Comparison of ENCODE assay signal across 10 cellular contexts in genomic region chr3:8500208-8500961, GRCh38. TPM values are rescaled to one million over a fixed set of nuclear protein-coding genes. Genes with fewer than 3 reads are reported as not detected.
DNase-seq lines count a peak whose midpoint lies in the region; ATAC-seq, FAIRE-seq and TF ChIP-seq lines count a peak whose summit lies in the region.
"Had no signal": no experiment of that assay in that cellular context is flagged by ENCODE, and none has a peak within 500 bp of the region (broad histone marks: within the 10 kb centered on the region; RNA-seq: fewer than 3 reads in every experiment).

No MANE protein-coding gene starts in this region.

- POLR2A ChIA-PET in activated CD8-positive, alpha-beta T cell treated with anti-CD3 and anti-CD28 coated beads for 36 hours (lab: Charles Lee), result no interaction called here

- H3K4me3 Mint-ChIP-seq in activated CD8-positive, alpha-beta T cell treated with anti-CD3 and anti-CD28 coated beads for 36 hours, result no peak overlapping the region

- H3K27ac Mint-ChIP-seq in activated CD8-positive, alpha-beta T cell treated with anti-CD3 and anti-CD28 coated beads for 36 hours, result no peak overlapping the region
- H3K27ac Mint-ChIP-seq: stimulated activated naive CD8-positive, alpha-beta T cell treated with anti-CD3 and anti-CD28 coated beads, Interleukin-15, Interleukin-2, amounts not matched to agents 100 ng/mL and 50 ng/mL, for 24 hours had no signal

- TF ChIP-seq CTCF in WERI-Rb-1 (IDR thresholded peaks at IDR 0.05; ENCODE audit: low read depth, low read length), result no peak
- no peak for TF ChIP-seq CTCF in psoas muscle (IDR thresholded peaks at IDR 0.05)
- TF ChIP-seq CTCF in activated CD8-positive, alpha-beta T cell treated with anti-CD3 and anti-CD28 coated beads for 36 hours (IDR thresholded peaks at IDR 0.05), result no peak

- ATAC-seq in psoas muscle (no peak), GM18870 (IDR thresholded peaks at IDR 0.05; ENCODE audit: unreplicated experiment) (no peak), GM18861 (IDR thresholded peaks at IDR 0.05; ENCODE audit: unreplicated experiment) (no peak)
- no peak for ATAC-seq in activated CD8-positive, alpha-beta T cell treated with anti-CD3 and anti-CD28 coated beads for 36 hours

- H3K9me3 ChIP-seq in WERI-Rb-1 (ENCODE audit: severe bottlenecking), result no peaks in the 10 kb centered on the region
- no peaks in the 10 kb centered on the region for H3K9me3 ChIP-seq in psoas muscle

- CTCF ChIA-PET in activated CD8-positive, alpha-beta T cell treated with anti-CD3 and anti-CD28 coated beads for 36 hours (lab: Charles Lee), result interaction anchor here (1.0 kb wide), 1 partner anchor 84 kb away, joined by 3 read pairs; no protein-coding TSS in a partner anchor

- no peaks in the 10 kb centered on the region for H3K36me3 Mint-ChIP-seq in activated CD8-positive, alpha-beta T cell treated with anti-CD3 and anti-CD28 coated beads for 36 hours (ENCODE audit: low read depth)

- 22 to 42% (median 29%) methylated on average over 9 of the region's 9 CpGs for WGBS in psoas muscle, 3 donors

- no peak for FAIRE-seq in GM19239 (lab: Jason Lieb, UNC)

- H3K36me3 ChIP-seq in WERI-Rb-1, result no peaks in the 10 kb centered on the region
- H3K36me3 ChIP-seq in psoas muscle (ENCODE audit: insufficient read depth in 1 of 2, low read depth in 1 of 2), result peaks cover 2 to 4% of the 10 kb centered on the region in 2 donors

- peaks cover 36% of the 10 kb centered on the region for H3K4me1 ChIP-seq in psoas muscle

- H3K27ac ChIP-seq in WERI-Rb-1 (no peak overlapping the region), psoas muscle (peak overlapping the region; percentile 80)

- intact Hi-C loops in psoas muscle (cut with DNase I), result no loop called here
- intact Hi-C loops in activated CD8-positive, alpha-beta T cell treated with anti-CD3 and anti-CD28 coated beads for 36 hours (cut with micrococcal nuclease), result no loop called here

- DNase-seq in G401 (ENCODE audit: low spot score), result peak; percentile 19
- peak; percentile 49 for DNase-seq in WERI-Rb-1
- DNase-seq in hypothalamus (lab: John Stamatoyannopoulos, UW), result peak in 37 of 51 donors; percentile 7 to 77 (median 35)
- DNase-seq in psoas muscle, result no peak
- DNase-seq in GM19239 (ENCODE audit: insufficient read length, low spot score), result no peak
- no peak for DNase-seq in activated CD8-positive, alpha-beta T cell treated with anti-CD3 and anti-CD28 coated beads for 36 hours
- DNase-seq: NCI-H1694 had no signal

- H3K4me3 ChIP-seq in WERI-Rb-1 (ENCODE audit: low read depth, low read length), result peak overlapping the region; percentile 65
- peak overlapping the region; percentile 68 for H3K4me3 ChIP-seq in psoas muscle

- peaks cover 10% of the 10 kb centered on the region for H3K4me1 Mint-ChIP-seq in activated CD8-positive, alpha-beta T cell treated with anti-CD3 and anti-CD28 coated beads for 36 hours (ENCODE audit: low read depth)

- H3K27me3 ChIP-seq in WERI-Rb-1 (ENCODE audit: insufficient read depth, low read depth, severe bottlenecking) (no peaks in the 10 kb centered on the region), psoas muscle (ENCODE audit: insufficient read depth in 3 of 3, low read length in 2 of 3) (no peaks in the 10 kb centered on the region)

- no peaks in the 10 kb centered on the region for H3K9me3 Mint-ChIP-seq in activated CD8-positive, alpha-beta T cell treated with anti-CD3 and anti-CD28 coated beads for 36 hours
- H3K9me3 Mint-ChIP-seq: stimulated activated naive CD8-positive, alpha-beta T cell treated with anti-CD3 and anti-CD28 coated beads, Interleukin-15, Interleukin-2, amounts not matched to agents 100 ng/mL and 50 ng/mL, for 24 hours had no signal

- H3K27me3 Mint-ChIP-seq in activated CD8-positive, alpha-beta T cell treated with anti-CD3 and anti-CD28 coated beads for 36 hours, result peaks cover 14% of the 10 kb centered on the region

- in situ Hi-C loops in G401 (cut with HindIII; ENCODE audit: low sequenced_read_pairs), result no loop called here

RNA-seq across cellular contexts. Expression of gene LMCD1, which starts 1.2 kb away (rescaled TPM):
- total RNA-seq in G401 (2014; rRNA removed; shearing (Covaris generic)), result 11.3 and 26.1 TPM in 2 replicates
- 1,000 to 10,000 TPM in 1 of 4 donors, 100 to 1,000 TPM in 3; 340 to 1,074 (median 476) TPM for total RNA-seq in psoas muscle
- polyA plus RNA-seq in psoas muscle, result 1,000 to 10,000 TPM in 1 of 3 donors, 100 to 1,000 TPM in 1, 10 to 100 TPM in 1; 83.0 to 1,120 (median 129) TPM
- 1 to 10 TPM; 2.1 to 2.2 TPM for total RNA-seq in activated CD8-positive, alpha-beta T cell treated with anti-CD3 and anti-CD28 coated beads for 36 hours

Comparison
In these comparisons a context has a peak if more than half of its experiments do, and no peak if none do; other contexts are left out.
1. DNase-seq: peak in G401 (single experiment), WERI-Rb-1 (single experiment) and hypothalamus (37 of 51); none in psoas muscle (0 of 2), GM19239 (single experiment) and activated CD8-positive, alpha-beta T cell treated with anti-CD3 and anti-CD28 coated beads for 36 hours (single experiment).
2. RNA of gene LMCD1, which starts 1.2 kb away (total RNA-seq): 340 to 1,074 TPM in psoas muscle; 11.3 to 26.1 TPM in G401 and 2.1 to 2.2 TPM in activated CD8-positive, alpha-beta T cell treated with anti-CD3 and anti-CD28 coated beads for 36 hours; every median in the first group is over 10 times any median in the second.